9 cellular contexts compared by ENCODE assay signal in the genomic region with DNA sequence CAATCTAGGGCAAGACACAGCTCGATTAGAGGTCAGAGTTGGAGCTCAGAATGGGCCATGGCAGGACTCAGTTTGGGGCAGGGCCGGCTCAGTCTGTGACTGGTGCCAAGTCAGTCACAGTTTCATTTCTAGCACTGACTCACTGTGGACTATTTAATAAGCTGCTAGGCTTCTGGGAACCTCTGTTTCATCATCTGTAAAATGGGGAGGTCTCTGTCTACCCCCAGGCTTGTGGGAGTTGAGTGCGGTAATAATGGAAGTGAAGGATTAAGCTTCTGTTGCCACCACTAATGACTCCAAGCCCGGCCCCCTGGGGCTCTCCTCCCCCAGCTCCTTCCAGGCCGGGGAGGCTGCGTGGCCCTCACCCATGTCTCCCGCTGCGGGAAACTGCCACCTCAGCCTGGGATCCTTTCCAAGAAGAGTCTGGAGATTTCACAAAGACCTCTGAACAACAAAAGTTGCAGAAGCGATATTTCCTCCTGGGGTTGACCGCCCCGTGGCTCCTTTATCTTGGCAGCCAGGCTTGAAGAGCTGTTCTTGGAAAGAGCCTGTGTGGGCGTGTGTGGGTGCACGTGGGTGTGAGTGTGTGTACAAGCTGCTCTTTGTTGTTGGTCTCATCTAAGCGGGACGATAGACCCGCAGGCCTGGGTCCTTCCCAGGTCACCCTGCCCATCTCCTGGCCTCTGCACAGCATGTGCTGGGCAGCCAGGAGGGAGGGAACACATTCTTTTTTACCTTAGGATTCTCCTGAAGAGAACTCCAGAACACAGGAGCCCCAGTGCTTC. TPM values are rescaled to one million over a fixed set of nuclear protein-coding genes. Genes with fewer than 3 reads are reported as not detected.
DNase-seq lines count a peak whose midpoint lies in the region; ATAC-seq and TF ChIP-seq lines count a peak whose summit lies in the region.
"Had no signal": no experiment of that assay in that cellular context is flagged by ENCODE, and none has a peak within 500 bp of the region (broad histone marks: within the 10 kb centered on the region; RNA-seq: fewer than 3 reads in every experiment).

No MANE protein-coding gene starts in this region.

- H3K36me3 Mint-ChIP-seq in activated naive CD8-positive, alpha-beta T cell treated with anti-CD3 and anti-CD28 coated beads for 36 hours = no peaks in the 10 kb centered on the region

- no peaks in the 10 kb centered on the region for H3K9me3 Mint-ChIP-seq in activated naive CD8-positive, alpha-beta T cell treated with anti-CD3 and anti-CD28 coated beads for 36 hours

- H2BK20ac ChIP-seq in IMR-90 (ENCODE audit: low read depth, low read length) = peak overlapping the region; percentile 17; the same call in 1 of the 2 replicates

- dilution Hi-C loops in IMR-90 (cut with HindIII; ENCODE audit: low sequenced_read_pairs, unreplicated experiment) = no loop called here

- H3K27ac ChIP-seq in IMR-90 (ENCODE audit: insufficient read depth, low read length) = no peak overlapping the region
- H3K27ac ChIP-seq: 22Rv1 had no signal

- ATAC-seq in IMR-90 (ENCODE audit: low read depth) = peak; percentile 10
- ATAC-seq in left colon = peak; percentile 16

- H3K18ac ChIP-seq in IMR-90 (ENCODE audit: low read depth, low read length) = no peak overlapping the region

- DNase-seq in DMS 273 (lab: John Stamatoyannopoulos, UW; ENCODE audit: unreplicated experiment) (peak; percentile 49), DMS 273 treated with DMSO at 0.1 percent for 48 hours (lab: John Stamatoyannopoulos, UW) (no peak), IMR-90 (peak; percentile 45), left colon (peak in 1 of 2 donors; percentile 21), NK-92 (lab: John Stamatoyannopoulos, UW; ENCODE audit: unreplicated experiment) (no peak), HPDE6-E6E7 (ENCODE audit: extremely low spot score) (no peak), GM20000 (ENCODE audit: low spot score) (no peak)
- peak; percentile 46 for DNase-seq in activated naive CD8-positive, alpha-beta T cell treated with anti-CD3 and anti-CD28 coated beads for 36 hours

- peak overlapping the region; percentile 68; the same call in 1 of the 2 replicates for H3K14ac ChIP-seq in IMR-90 (replicated peaks; ENCODE audit: low read depth, low read length)

- H3K27me3 ChIP-seq in IMR-90 (ENCODE audit: control insufficient read depth, insufficient read depth, low read length) = peaks cover 31% of the 10 kb centered on the region

- no peak overlapping the region for H3K4me3 Mint-ChIP-seq in activated naive CD8-positive, alpha-beta T cell treated with anti-CD3 and anti-CD28 coated beads for 36 hours

- H2AFZ ChIP-seq in IMR-90 (replicated peaks; ENCODE audit: low read length, poor library complexity) = peak overlapping the region; percentile 72

- intact Hi-C loops in IMR-90 (cut with micrococcal nuclease) (no loop called here), left colon (cut with DNase I, micrococcal nuclease) (loop anchor here in 1 of 2 donors (10.0 kb wide), 2 partner anchors 48 to 78 kb away; no protein-coding TSS in a partner anchor)

- H3K27me3 Mint-ChIP-seq in activated naive CD8-positive, alpha-beta T cell treated with anti-CD3 and anti-CD28 coated beads for 36 hours = peaks cover 30% of the 10 kb centered on the region

- H3K79me1 ChIP-seq in IMR-90 (ENCODE audit: low read depth in 1 of 2, low read length in 2 of 2) = no peaks in the 10 kb centered on the region

- TF ChIP-seq RAD21 in IMR-90 (IDR thresholded peaks at IDR 0.05; ENCODE audit: low read length) = no peak

- BruUV-seq in IMR-90 (replicated peaks; lab: Mats Ljungman, UMichigan) = no TSS peak

- no peak overlapping the region; the same call in 2 of the 3 replicates for H2BK15ac ChIP-seq in IMR-90 (ENCODE audit: low read depth, low read length)

- H2AK5ac ChIP-seq in IMR-90 (ENCODE audit: low read depth, low read length) = no peak overlapping the region

- no peak overlapping the region for H3K9ac ChIP-seq in IMR-90 (ENCODE audit: low read depth, low read length)

- H2AK9ac ChIP-seq in IMR-90 (replicated peaks; ENCODE audit: low read depth, low read length, poor library complexity) = no peak overlapping the region

- POLR2A ChIA-PET in IMR-90 (lab: Charles Lee; ENCODE audit: unreplicated experiment) = no interaction called here

- WGBS in IMR-90 (ENCODE audit: extremely low coverage in 2 of 2, insufficient read length in 1 of 2), 2 experiments = 20% methylated on average over 2 of the region's 16 CpGs; no CpG with 5 or more reads in 1 of the 2 experiments

- peaks cover 9% of the 10 kb centered on the region for H3K4me1 Mint-ChIP-seq in activated naive CD8-positive, alpha-beta T cell treated with anti-CD3 and anti-CD28 coated beads for 36 hours

- no peak overlapping the region; the same call in 1 of the 2 replicates for H3K23ac ChIP-seq in IMR-90 (ENCODE audit: low read depth, low read length)

- TF ChIP-seq CTCF in IMR-90 (conservative IDR thresholded peaks at IDR 0.05; ENCODE audit: low read depth, low read length) = no peak
- TF ChIP-seq CTCF in GM20000 (IDR thresholded peaks at IDR 0.05; ENCODE audit: extremely low read depth, missing control alignments) = no peak

- H3K4me3 ChIP-seq in IMR-90 (ENCODE audit: insufficient read depth, low read depth, low read length) = no peak overlapping the region

- H4K5ac ChIP-seq in IMR-90 (ENCODE audit: low read depth, low read length) = no peak overlapping the region

- peaks cover 16% of the 10 kb centered on the region for H3K4me1 ChIP-seq in IMR-90 (ENCODE audit: control insufficient read depth, insufficient read depth, low read length)

- H4K8ac ChIP-seq in IMR-90 (ENCODE audit: low read depth in 2 of 2, low read length in 2 of 2) = peak overlapping the region in 1 of 2 experiments; percentile 36; a peak in 1 of 4 replicates

- H3K9me1 ChIP-seq in IMR-90 (ENCODE audit: insufficient read depth, low read length) = peaks cover 3% of the 10 kb centered on the region

- CTCF ChIA-PET in IMR-90 (lab: Yijun Ruan, JAX) = interaction anchor here (0.7 to 1.3 kb wide), 3 partner anchors 11 to 44 kb away, joined by 3 to 4 read pairs (median 3); no protein-coding TSS in a partner anchor

- peak overlapping the region; percentile 36; the same call in 1 of the 2 replicates for H4K91ac ChIP-seq in IMR-90 (ENCODE audit: insufficient read depth, low read depth, low read length)

- no peaks in the 10 kb centered on the region for H3K9me3 ChIP-seq in IMR-90 (ENCODE audit: control insufficient read depth, insufficient read depth, low read length)

- in situ Hi-C loops in IMR-90 (cut with MboI; ENCODE audit: low sequenced_read_pairs) = no loop called here

- no peaks in the 10 kb centered on the region for H3K36me3 ChIP-seq in IMR-90 (ENCODE audit: control insufficient read depth, insufficient read depth, low read length)

- TF ChIP-seq POLR2A in IMR-90 (IDR thresholded peaks at IDR 0.05; ENCODE audit: low read depth, low read length) = no peak

- peak overlapping the region; percentile 71 for H3K4ac ChIP-seq in IMR-90 (ENCODE audit: low read depth, low read length)

- peak overlapping the region; percentile 50; the same call in 1 of the 2 replicates for H2BK120ac ChIP-seq in IMR-90 (ENCODE audit: low read depth, low read length)

- no peak overlapping the region; the same call in 1 of the 2 replicates for H3K4me2 ChIP-seq in IMR-90 (ENCODE audit: low read depth, low read length)

- H2BK5ac ChIP-seq in IMR-90 (ENCODE audit: low read depth, low read length, poor library complexity, severe bottlenecking) = no peak overlapping the region

- no peak overlapping the region for H3K56ac ChIP-seq in IMR-90 (ENCODE audit: extremely low read depth, insufficient read depth, low read length)

- H3K27ac Mint-ChIP-seq in activated naive CD8-positive, alpha-beta T cell treated with anti-CD3 and anti-CD28 coated beads for 36 hours = peak overlapping the region; percentile 22

- 0 out of 2 replicates have a peak, but pooled peaks cover 3% of the 10 kb centered on the region for H4K20me1 ChIP-seq in IMR-90 (ENCODE audit: insufficient read depth, low read length)

TF ChIP-seq in IMR-90, 13 proteins besides CTCF, POLR2A, EP300 and RAD21:
- peak; percentile 89 for TF ChIP-seq RCOR1 (IDR thresholded peaks at IDR 0.05; ENCODE audit: insufficient replicate concordance, low read length)
- TF ChIP-seq, protein P1, sequence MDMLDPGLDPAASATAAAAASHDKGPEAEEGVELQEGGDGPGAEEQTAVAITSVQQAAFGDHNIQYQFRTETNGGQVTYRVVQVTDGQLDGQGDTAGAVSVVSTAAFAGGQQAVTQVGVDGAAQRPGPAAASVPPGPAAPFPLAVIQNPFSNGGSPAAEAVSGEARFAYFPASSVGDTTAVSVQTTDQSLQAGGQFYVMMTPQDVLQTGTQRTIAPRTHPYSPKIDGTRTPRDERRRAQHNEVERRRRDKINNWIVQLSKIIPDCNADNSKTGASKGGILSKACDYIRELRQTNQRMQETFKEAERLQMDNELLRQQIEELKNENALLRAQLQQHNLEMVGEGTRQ (IDR thresholded peaks at IDR 0.05; ENCODE audit: low read depth, low read length) = no peak

RNA-seq across cellular contexts. Expression of a gene that starts 29.1 kb away (rescaled TPM):
- total RNA-seq in IMR-90 (2012; rRNA removed) (not detected in 2 replicates), left colon (not detected)
- polyA plus RNA-seq in IMR-90 (2012; rRNA removed) = not detected in 2 replicates
- not detected in 2 replicates for polyA plus RNA-seq in IMR-90 (2012; cell fraction: cytosol; rRNA removed)
- polyA plus RNA-seq in IMR-90 (2012; cell fraction: nucleus; rRNA removed; ENCODE audit: low replicate concordance) = not detected in 2 replicates
- not detected for total RNA-seq in activated naive CD8-positive, alpha-beta T cell treated with anti-CD3 and anti-CD28 coated beads for 36 hours

RNA-seq across cellular contexts. Expression of a gene that starts 32.7 kb away (rescaled TPM):
- total RNA-seq in IMR-90 (2012; rRNA removed) (not detected in 2 replicates), left colon (not detected)
- not detected in 2 replicates for polyA plus RNA-seq in IMR-90 (2012; rRNA removed)
- not detected in 2 replicates for polyA plus RNA-seq in IMR-90 (2012; cell fraction: cytosol; rRNA removed)
- not detected in 2 replicates for polyA plus RNA-seq in IMR-90 (2012; cell fraction: nucleus; rRNA removed; ENCODE audit: low replicate concordance)
- total RNA-seq in activated naive CD8-positive, alpha-beta T cell treated with anti-CD3 and anti-CD28 coated beads for 36 hours = not detected

Comparison
In these comparisons a context has a peak if more than half of its experiments do, and no peak if none do; other contexts are left out.
1. DNase-seq: peak in DMS 273 (single experiment), IMR-90 (single experiment) and activated naive CD8-positive, alpha-beta T cell treated with anti-CD3 and anti-CD28 coated beads for 36 hours (single experiment); none in DMS 273 treated with DMSO at 0.1 percent for 48 hours (single experiment), NK-92 (single experiment), HPDE6-E6E7 (single experiment) and GM20000 (single experiment).